ENCODE assay signal across 24 cellular contexts in the genomic region with DNA sequence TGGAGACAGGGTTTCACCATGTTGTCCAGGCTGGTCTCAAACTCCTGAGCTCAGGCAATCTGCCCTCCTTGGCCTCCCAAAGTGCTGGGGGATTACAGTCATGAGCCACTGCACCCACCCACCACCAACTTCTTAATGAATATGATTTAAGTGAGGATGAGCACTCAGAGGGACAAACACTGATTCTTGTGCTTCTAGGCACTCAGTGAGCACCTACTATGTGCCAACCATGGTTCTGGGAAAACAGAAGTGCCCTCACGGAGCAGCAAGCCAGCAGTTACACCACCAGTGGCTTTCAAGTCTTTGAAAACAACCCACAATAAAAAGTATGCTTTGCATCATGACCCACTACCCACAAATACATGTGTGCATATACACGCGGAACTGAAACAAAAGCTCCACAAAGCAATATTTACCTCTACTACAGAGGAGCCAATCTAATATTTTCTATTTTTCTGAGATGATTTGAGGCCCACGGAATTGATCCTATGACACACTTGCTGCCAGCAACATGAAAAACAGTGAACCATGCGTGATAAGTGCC.
"Had no signal": no experiment of that assay in that cellular context is flagged by ENCODE, and none has a peak within 500 bp of the region (broad histone marks: within the 10 kb centered on the region; RNA-seq: fewer than 3 reads in every experiment).

No MANE protein-coding gene starts in this region.

- H3K9me3 ChIP-seq: SJSA1 had no signal

- FAIRE-seq: HepG2, RCC 7860 had no signal

- H3K4me1 ChIP-seq: SJSA1 had no signal

- H3K36me3 ChIP-seq: SJSA1 had no signal

- DNase-seq: IMR-90, KBM-7, NCI-H1092, NCI-H1105 treated with DMSO at 0.1 percent for 48 hours, NCI-H1417 treated with DMSO at 0.1 percent for 48 hours, NCI-H146, NCI-H1694 treated with DMSO at 0.1 percent for 48 hours, NCI-H2029, NCI-H2081 treated with DMSO at 0.1 percent for 48 hours, NCI-H2171, NCI-H226, NCI-H446, NCI-H510A, NCI-H524 treated with DMSO at 0.1 percent for 48 hours, NCI-H774, Right ventricle myocardium superior, RPMI8226, SIG-M5, SW 1271, T-cell had no signal

- H3K27ac ChIP-seq: SJSA1, SK-N-MC had no signal

- ATAC-seq: HepG2, T-cell had no signal

- H3K4me3 ChIP-seq: SJSA1, SK-N-MC had no signal
